In the genomic region with DNA sequence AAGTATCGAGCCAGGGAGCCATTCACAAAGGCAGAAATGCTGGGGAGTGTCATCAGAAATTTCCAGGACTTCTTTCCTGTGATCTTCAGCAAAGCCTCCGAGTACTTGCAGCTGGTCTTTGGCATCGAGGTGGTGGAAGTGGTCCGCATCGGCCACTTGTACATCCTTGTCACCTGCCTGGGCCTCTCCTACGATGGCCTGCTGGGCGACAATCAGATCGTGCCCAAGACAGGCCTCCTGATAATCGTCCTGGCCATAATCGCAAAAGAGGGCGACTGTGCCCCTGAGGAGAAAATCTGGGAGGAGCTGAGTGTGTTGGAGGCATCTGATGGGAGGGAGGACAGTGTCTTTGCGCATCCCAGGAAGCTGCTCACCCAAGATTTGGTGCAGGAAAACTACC, we compare ENCODE assay signal across 6 cellular contexts. TPM values are rescaled to one million over a fixed set of nuclear protein-coding genes. Genes with fewer than 3 reads are reported as not detected.
"Had no signal": no experiment of that assay in that cellular context is flagged by ENCODE, and none has a peak within 500 bp of the region (broad histone marks: within the 10 kb centered on the region; RNA-seq: fewer than 3 reads in every experiment).

No MANE protein-coding gene starts in this region.

RNA-seq across cellular contexts. Expression of a gene that starts 3.0 kb away (rescaled TPM):
- total RNA-seq: LHCN-M2, MCF 10A, NCI-H460, OCI-LY7, Right ventricle myocardium inferior had no signal

RNA-seq across cellular contexts. Expression of a gene that starts 3.0 kb away (rescaled TPM):
- total RNA-seq: LHCN-M2, MCF 10A, NCI-H460, OCI-LY7, Right ventricle myocardium inferior had no signal

RNA-seq across cellular contexts. Expression of a gene that starts 17.1 kb away (rescaled TPM):
- total RNA-seq: LHCN-M2, MCF 10A, NCI-H460, OCI-LY7, Right ventricle myocardium inferior had no signal

RNA-seq across cellular contexts. Expression of a gene that starts 22.1 kb away (rescaled TPM):
- total RNA-seq: LHCN-M2, MCF 10A, NCI-H460, OCI-LY7, Right ventricle myocardium inferior had no signal

RNA-seq across cellular contexts. Expression of a gene that starts 22.5 kb away (rescaled TPM):
- total RNA-seq: LHCN-M2, MCF 10A, NCI-H460, OCI-LY7, Right ventricle myocardium inferior, SJCRH30 had no signal
